ENCODE assay signal across 11 cellular contexts in the genomic region with DNA sequence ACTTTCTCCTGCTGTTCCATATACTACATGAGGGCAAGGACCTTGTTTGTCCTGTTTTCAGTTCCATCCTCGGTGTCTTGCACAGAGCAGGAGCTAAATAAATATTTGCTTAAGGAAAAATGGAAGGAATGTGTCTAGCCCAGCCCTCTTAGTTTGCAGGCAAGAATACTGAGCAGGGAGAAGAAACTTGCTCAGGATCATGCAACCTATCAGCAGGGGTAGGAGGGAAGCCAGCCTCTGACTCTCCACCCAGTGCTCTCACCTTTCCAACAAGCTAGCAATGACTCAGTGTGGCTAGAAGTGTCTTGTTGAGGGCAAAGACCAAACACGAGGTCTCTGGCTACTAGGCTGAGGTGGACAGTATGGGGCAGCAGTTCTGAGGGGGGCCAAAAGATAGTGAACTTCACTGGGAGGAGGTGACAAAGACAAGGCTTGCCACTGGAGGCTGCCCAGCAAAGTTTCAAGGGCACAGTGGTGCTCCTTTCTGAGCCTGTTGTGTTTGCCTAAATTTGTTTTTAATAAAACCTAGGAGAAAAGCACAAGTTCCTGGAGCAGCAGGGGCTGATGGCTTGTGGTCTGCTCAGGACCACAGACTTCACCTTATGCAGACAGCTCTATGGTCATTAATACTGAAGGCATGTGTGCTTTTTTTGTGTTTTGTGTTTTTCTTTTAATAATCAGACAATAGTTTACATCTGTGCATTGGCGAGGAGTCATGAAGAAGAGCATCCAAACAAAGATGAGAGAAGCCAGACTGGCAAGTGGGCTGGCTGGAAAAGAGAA. TPM values are rescaled to one million over a fixed set of nuclear protein-coding genes. Genes with fewer than 3 reads are reported as not detected.
DNase-seq lines count a peak whose midpoint lies in the region; ATAC-seq, FAIRE-seq and TF ChIP-seq lines count a peak whose summit lies in the region.
"Had no signal": no experiment of that assay in that cellular context is flagged by ENCODE, and none has a peak within 500 bp of the region (broad histone marks: within the 10 kb centered on the region; RNA-seq: fewer than 3 reads in every experiment).

No MANE protein-coding gene starts in this region.

- H3K4me1 ChIP-seq in RWPE2 (ENCODE audit: insufficient read depth, poor library complexity, severe bottlenecking) = peaks cover 37% of the 10 kb centered on the region
- peaks cover 10 to 30% (median 18%) of the 10 kb centered on the region in 3 donors for H3K4me1 ChIP-seq in pancreas
- H3K4me1 ChIP-seq: gastrocnemius medialis had no signal

- DNase-seq in Caki2 (ENCODE audit: low read depth) = peak; percentile 91
- DNase-seq in RWPE2 (ENCODE audit: low spot score) = peak; percentile 70
- peak; percentile 94 for DNase-seq in fibroblast of the aortic adventitia (ENCODE audit: low read depth)
- DNase-seq in pancreas = no peak
- no peak for DNase-seq in activated CD4-positive, CD25-positive, alpha-beta regulatory T cell treated with anti-CD3 and anti-CD28 coated beads, Interleukin-2, amount 50 U/mL, for 72 hours
- no peak for DNase-seq in NAMALWA (ENCODE audit: low spot score)
- no peak for DNase-seq in activated naive CD4-positive, alpha-beta T cell treated with Interleukin-2 at 50 U/mL for 16 hours
- DNase-seq in NOMO-1 treated with dmso at 0.1 percent for 144 hours (lab: John Stamatoyannopoulos, UW; ENCODE audit: unreplicated experiment) = no peak
- DNase-seq: activated T-cell treated with anti-CD3 and anti-CD28 coated beads, Interleukin-2, amount 50 U/mL, for 48 hours had no signal

- H3K27me3 ChIP-seq in RWPE2 (ENCODE audit: insufficient read depth, poor library complexity, severe bottlenecking) (no peaks in the 10 kb centered on the region), pancreas (no peaks in the 10 kb centered on the region)
- H3K27me3 ChIP-seq: gastrocnemius medialis had no signal

- in situ Hi-C loops in Caki2 (cut with HindIII; ENCODE audit: low pct_unique_long_range_greater_than_20kb, low sequenced_read_pairs) = no loop called here

- TF ChIP-seq CTCF in RWPE2 (IDR thresholded peaks at IDR 0.05; ENCODE audit: poor library complexity, severe bottlenecking) (no peak), fibroblast of the aortic adventitia (IDR thresholded peaks at IDR 0.05; ENCODE audit: insufficient read depth, low read length) (no peak), pancreas (IDR thresholded peaks at IDR 0.05) (no peak)

- H3K4me3 ChIP-seq in RWPE2 (ENCODE audit: severe bottlenecking) (no peak overlapping the region), fibroblast of the aortic adventitia (ENCODE audit: low read depth, low read length) (no peak overlapping the region), pancreas (no peak overlapping the region)
- H3K4me3 ChIP-seq: gastrocnemius medialis had no signal

- intact Hi-C loops in pancreas (cut with DNase I) = no loop called here

- no peak for FAIRE-seq in pancreas (lab: Jason Lieb, UNC)

- H3K36me3 ChIP-seq in RWPE2 (ENCODE audit: low read depth) = no peaks in the 10 kb centered on the region
- no peaks in the 10 kb centered on the region for H3K36me3 ChIP-seq in pancreas
- H3K36me3 ChIP-seq: gastrocnemius medialis had no signal

- H3K9me3 ChIP-seq in RWPE2 (ENCODE audit: severe bottlenecking) (peaks cover 7% of the 10 kb centered on the region), pancreas (no peaks in the 10 kb centered on the region)
- H3K9me3 ChIP-seq: gastrocnemius medialis had no signal

- 43 to 44% methylated on average over 3 of the region's 3 CpGs for WGBS in pancreas, 2 donors

- ATAC-seq in RWPE2 (ENCODE audit: low read depth) (peak; percentile 82), pancreas (peak; percentile 44 to 71 (median 46))

- H3K27ac ChIP-seq in RWPE2 (ENCODE audit: poor library complexity, severe bottlenecking) = peak overlapping the region; percentile 95
- H3K27ac ChIP-seq in pancreas = peak overlapping the region in 2 of 4 donors; percentile 46 to 51
- H3K27ac ChIP-seq: gastrocnemius medialis had no signal

RNA-seq across cellular contexts. Expression of a gene that starts 49.1 kb away (rescaled TPM):
- not detected in 2 replicates for total RNA-seq in Caki2 (2014; rRNA removed; shearing (Covaris generic); ENCODE audit: low replicate concordance)
- total RNA-seq in fibroblast of the aortic adventitia (ENCODE audit: low replicate concordance) = not detected in 2 replicates
- not detected for total RNA-seq in pancreas
- polyA plus RNA-seq in pancreas = not detected
- total RNA-seq: gastrocnemius medialis had no signal
- polyA plus RNA-seq: thymus had no signal

Comparison
In these comparisons a context has a peak if more than half of its experiments do, and no peak if none do; other contexts are left out.
1. DNase-seq: peak in Caki2 (single experiment), RWPE2 (single experiment) and fibroblast of the aortic adventitia (single experiment); none in pancreas (0 of 6), activated CD4-positive, CD25-positive, alpha-beta regulatory T cell treated with anti-CD3 and anti-CD28 coated beads, Interleukin-2, amount 50 U/mL, for 72 hours (single experiment), NAMALWA (single experiment), activated naive CD4-positive, alpha-beta T cell treated with Interleukin-2 at 50 U/mL for 16 hours (single experiment) and NOMO-1 treated with dmso at 0.1 percent for 144 hours (single experiment).